ENCODE assay signal across 15 cellular contexts in the genomic region with DNA sequence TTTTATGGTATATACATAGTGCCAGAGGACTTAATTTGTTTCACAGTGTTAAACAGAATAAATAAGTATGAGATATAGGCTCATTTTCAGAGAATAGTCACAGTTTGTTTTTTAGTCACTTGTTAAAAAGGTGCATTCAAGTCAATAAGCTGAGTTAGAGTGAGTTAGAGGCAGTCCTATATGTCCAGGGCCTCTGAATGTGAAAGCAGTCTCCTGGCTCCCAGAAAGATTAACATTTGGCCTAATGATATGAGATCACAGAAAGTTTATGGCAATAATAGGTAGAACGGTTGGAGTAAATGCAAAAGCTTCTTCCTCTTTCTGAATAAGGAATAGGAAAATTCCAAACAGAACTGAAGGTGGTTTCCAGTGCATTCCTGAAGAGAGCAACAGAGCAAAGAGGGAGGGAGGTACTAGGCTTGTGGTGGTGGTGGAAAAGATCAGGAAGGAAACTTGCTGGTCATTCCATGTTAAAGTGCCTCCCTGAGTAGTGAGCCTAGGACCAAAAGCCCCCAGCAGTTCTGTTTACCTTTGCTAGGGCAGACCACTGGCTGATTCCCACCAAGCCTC. TPM values are rescaled to one million over a fixed set of nuclear protein-coding genes. Genes with fewer than 3 reads are reported as not detected.
A peak's percentile ranks its signal among the peaks of the same experiment; 100 is the strongest.
DNase-seq lines count a peak whose midpoint lies in the region; ATAC-seq and TF ChIP-seq lines count a peak whose summit lies in the region.
"Had no signal": no experiment of that assay in that cellular context is flagged by ENCODE, and none has a peak within 500 bp of the region (broad histone marks: within the 10 kb centered on the region; RNA-seq: fewer than 3 reads in every experiment).

No MANE protein-coding gene starts in this region.

- H3K36me3 Mint-ChIP-seq in nephron progenitor cell (ENCODE audit: low read depth) (no peaks in the 10 kb centered on the region), Calu3 (ENCODE audit: insufficient read depth, unreplicated experiment) (no peaks in the 10 kb centered on the region)

- peaks cover 84% of the 10 kb centered on the region for H3K4me1 ChIP-seq in SJCRH30

- peaks cover 69% of the 10 kb centered on the region for H3K4me1 Mint-ChIP-seq in nephron progenitor cell
- no peaks in the 10 kb centered on the region for H3K4me1 Mint-ChIP-seq in Calu3 (ENCODE audit: low read depth, unreplicated experiment)
- H3K4me1 Mint-ChIP-seq: B cell; naive thymus-derived CD8-positive, alpha-beta T cell had no signal

- intact Hi-C loops in Calu3 (cut with micrococcal nuclease; ENCODE audit: unreplicated experiment), result no loop called here

- no peaks in the 10 kb centered on the region for H3K27me3 ChIP-seq in SJCRH30

- peak; percentile 45 for DNase-seq in AG20443 (ENCODE audit: low spot score)
- peak; percentile 37 to 56 for DNase-seq in SJCRH30
- DNase-seq in fibroblast of mammary gland (ENCODE audit: low read depth), result peak; percentile 17
- no peak for DNase-seq in nephron progenitor cell
- no peak for DNase-seq in GF-D8 (lab: John Stamatoyannopoulos, UW)
- DNase-seq in T-helper 9 cell, result no peak
- DNase-seq in Calu3, result no peak
- DNase-seq: activated CD4-positive, CD25-positive, alpha-beta regulatory T cell; naive thymus-derived CD8-positive, alpha-beta T cell; NCI-H1092 treated with DMSO at 0.1 percent for 48 hours; NCI-H526 had no signal

- no peak for ATAC-seq in HG03442 (IDR thresholded peaks at IDR 0.05; ENCODE audit: unreplicated experiment)
- ATAC-seq: naive thymus-derived CD8-positive, alpha-beta T cell had no signal

- H3K4me3 ChIP-seq in SJCRH30, result no peak overlapping the region
- H3K4me3 ChIP-seq in fibroblast of mammary gland (ENCODE audit: control insufficient read depth, low read depth, low read length), result no peak overlapping the region

- H3K27me3 Mint-ChIP-seq in nephron progenitor cell (ENCODE audit: low read depth, poor library complexity), result no peaks in the 10 kb centered on the region
- no peaks in the 10 kb centered on the region for H3K27me3 Mint-ChIP-seq in Calu3 (ENCODE audit: unreplicated experiment)

- no peaks in the 10 kb centered on the region for H3K36me3 ChIP-seq in SJCRH30

- CTCF ChIA-PET in Calu3 (lab: Charles Lee), result no interaction called here

- TF ChIP-seq CTCF in fibroblast of mammary gland (conservative IDR thresholded peaks at IDR 0.05; ENCODE audit: control insufficient read depth, insufficient read depth, low read depth, low read length) (no peak), nephron progenitor cell (IDR thresholded peaks at IDR 0.05) (no peak), Calu3 (IDR thresholded peaks at IDR 0.05; ENCODE audit: unreplicated experiment) (no peak)

- no TSS peak for BruUV-seq in Calu3 (replicated peaks; lab: Mats Ljungman, UMichigan)

- H3K9me3 ChIP-seq in SJCRH30 (replicated peaks), result no peaks in the 10 kb centered on the region

- H3K27ac ChIP-seq in SJCRH30, result peak overlapping the region; percentile 78
- H3K27ac ChIP-seq: HL-60 had no signal

- H3K9me3 Mint-ChIP-seq in nephron progenitor cell (no peaks in the 10 kb centered on the region), Calu3 (ENCODE audit: low read depth, unreplicated experiment) (no peaks in the 10 kb centered on the region)
- H3K9me3 Mint-ChIP-seq: naive thymus-derived CD8-positive, alpha-beta T cell had no signal

- H3K27ac Mint-ChIP-seq in nephron progenitor cell, result peak overlapping the region; percentile 83
- no peak overlapping the region for H3K27ac Mint-ChIP-seq in Calu3 (ENCODE audit: unreplicated experiment)
- H3K27ac Mint-ChIP-seq: B cell; naive thymus-derived CD8-positive, alpha-beta T cell had no signal

- H3K4me3 Mint-ChIP-seq in nephron progenitor cell (peak overlapping the region; percentile 31), Calu3 (ENCODE audit: low read depth, unreplicated experiment) (no peak overlapping the region)
- H3K4me3 Mint-ChIP-seq: B cell; naive thymus-derived CD8-positive, alpha-beta T cell had no signal

RNA-seq across cellular contexts. Expression of a gene that starts 54.4 kb away (rescaled TPM):
- 3.9 and 5.5 TPM in 2 replicates for total RNA-seq in SJCRH30 (2014; rRNA removed; shearing (Covaris generic))
- total RNA-seq in Calu3 (2022), result 1.5 and 3.1 TPM in 2 replicates
- total RNA-seq: B cell; naive thymus-derived CD8-positive, alpha-beta T cell; SK-MEL-5 had no signal

Comparison
In these comparisons a context has a peak if more than half of its experiments do, and no peak if none do; other contexts are left out.
1. DNase-seq: peak in AG20443 (single experiment), SJCRH30 (2 of 2) and fibroblast of mammary gland (single experiment); none in nephron progenitor cell (single experiment), GF-D8 (single experiment), T-helper 9 cell (single experiment) and Calu3 (single experiment).